17 cellular contexts compared by ENCODE assay signal in genomic region chr11:81596709-81597108, GRCh38.
A peak's percentile ranks its signal among the peaks of the same experiment; 100 is the strongest.
DNase-seq lines count a peak whose midpoint lies in the region; ATAC-seq lines count a peak whose summit lies in the region.
"Had no signal": no experiment of that assay in that cellular context is flagged by ENCODE, and none has a peak within 500 bp of the region (broad histone marks: within the 10 kb centered on the region; RNA-seq: fewer than 3 reads in every experiment).

No MANE protein-coding gene starts in this region.

- no peak overlapping the region for H2BK120ac ChIP-seq in mesendoderm (ENCODE audit: low read depth, low read length)

- no peak overlapping the region for H2AK5ac ChIP-seq in mesendoderm (ENCODE audit: low read length)

- no peaks in the 10 kb centered on the region for H3K79me1 ChIP-seq in mesendoderm (ENCODE audit: low read length)

- H4K8ac ChIP-seq in mesendoderm (ENCODE audit: low read depth, low read length), result no peak overlapping the region

- H3K4me3 ChIP-seq in mesendoderm (ENCODE audit: low read length), result no peak overlapping the region
- H3K4me3 ChIP-seq: K562 had no signal

- ATAC-seq in HG03108 (IDR thresholded peaks at IDR 0.05; ENCODE audit: unreplicated experiment), result no peak
- ATAC-seq: K562, Panc1 had no signal

- no peaks in the 10 kb centered on the region for H3K36me3 ChIP-seq in mesendoderm (ENCODE audit: control insufficient read depth, insufficient read depth, low read length)

- H4K5ac ChIP-seq in mesendoderm (ENCODE audit: low read length), result no peak overlapping the region

- WGBS in mesendoderm (ENCODE audit: extremely low coverage, insufficient coverage, low lambda C conversion rate), result no CpG with 5 or more reads among the region's 2 CpGs

- no peak overlapping the region for H3K4me2 ChIP-seq in mesendoderm (ENCODE audit: low read length)

- no peaks in the 10 kb centered on the region for H3K4me1 ChIP-seq in mesendoderm (ENCODE audit: control insufficient read depth, low read depth, low read length)

- H3K27ac ChIP-seq in mesendoderm (ENCODE audit: low read depth, low read length), result no peak overlapping the region
- H3K27ac ChIP-seq: 22Rv1 had no signal

- H2BK15ac ChIP-seq in mesendoderm (replicated peaks; ENCODE audit: low read depth), result no peak overlapping the region

- no peak overlapping the region for H3K4ac ChIP-seq in mesendoderm (ENCODE audit: low read depth, low read length)

- peak; percentile 11 for DNase-seq in DMS153 (lab: John Stamatoyannopoulos, UW)
- no peak for DNase-seq in DMS153 treated with DMSO at 0.1 percent for 48 hours (lab: John Stamatoyannopoulos, UW; ENCODE audit: unreplicated experiment)
- DNase-seq in NCI-H345 treated with DMSO at 0.1 percent for 48 hours (lab: John Stamatoyannopoulos, UW; ENCODE audit: unreplicated experiment), result peak; percentile 22
- DNase-seq in OCI-M1 (lab: John Stamatoyannopoulos, UW), result peak; percentile 64
- DNase-seq in mesendoderm, result peak; percentile 10
- no peak for DNase-seq in hypothalamus (lab: John Stamatoyannopoulos, UW)
- DNase-seq in activated CD8-positive, alpha-beta memory T cell treated with anti-CD3 and anti-CD28 coated beads for 24 hours, result no peak
- DNase-seq: GOT3, NCI-H1105, NCI-H2107, NCI-H226, SW 1271, T-helper 2 cell had no signal

- no peak overlapping the region for H3K23ac ChIP-seq in mesendoderm (ENCODE audit: low read length)

- no peaks in the 10 kb centered on the region for H3K79me2 ChIP-seq in mesendoderm (ENCODE audit: control insufficient read depth, insufficient read depth, low read length)

- no peak overlapping the region for H3K56ac ChIP-seq in mesendoderm (ENCODE audit: low read length)

- no peak overlapping the region for H3K18ac ChIP-seq in mesendoderm (ENCODE audit: low read length)

- H2BK5ac ChIP-seq in mesendoderm (ENCODE audit: low read length), result no peak overlapping the region

- H3K27me3 ChIP-seq in mesendoderm (ENCODE audit: insufficient read depth, low read length, poor library complexity), result no peaks in the 10 kb centered on the region

- no peak overlapping the region for H3K9ac ChIP-seq in mesendoderm (ENCODE audit: low read length)

Comparison
In these comparisons a context has a peak if more than half of its experiments do, and no peak if none do; other contexts are left out.
1. DNase-seq: peak in DMS153 (single experiment), NCI-H345 treated with DMSO at 0.1 percent for 48 hours (single experiment), OCI-M1 (single experiment) and mesendoderm (single experiment); none in DMS153 treated with DMSO at 0.1 percent for 48 hours (single experiment), hypothalamus (0 of 51) and activated CD8-positive, alpha-beta memory T cell treated with anti-CD3 and anti-CD28 coated beads for 24 hours (single experiment).